In genomic region chr7:44650772-44651171, GRCh38 we compare ENCODE assay signal across 21 cellular contexts. TPM values are rescaled to one million over a fixed set of nuclear protein-coding genes. Genes with fewer than 3 reads are reported as not detected.
A peak's percentile ranks its signal among the peaks of the same experiment; 100 is the strongest.
DNase-seq lines count a peak whose midpoint lies in the region; FAIRE-seq and TF ChIP-seq lines count a peak whose summit lies in the region.
"Had no signal": no experiment of that assay in that cellular context is flagged by ENCODE, and none has a peak within 500 bp of the region (broad histone marks: within the 10 kb centered on the region; RNA-seq: fewer than 3 reads in every experiment).

No MANE protein-coding gene starts in this region.

- H3K27ac Mint-ChIP-seq in activated naive CD4-positive, alpha-beta T cell treated with anti-CD3 and anti-CD28 coated beads, Interleukin-2, amount 10 ng/mL, durations not matched to agents 7 days and 5 days, result peak overlapping the region; percentile 34
- H3K27ac Mint-ChIP-seq in activated naive CD4-positive, alpha-beta T cell treated with anti-CD3 and anti-CD28 coated beads for 36 hours, result no peak overlapping the region
- peak overlapping the region; percentile 58 for H3K27ac Mint-ChIP-seq in endodermal cell
- H3K27ac Mint-ChIP-seq: activated T-helper 2 cell treated with anti-CD3 and anti-CD28 coated beads, Interferon-gamma antibody, Interleukin-2, Interleukin-4, amounts not matched to agents 10 μg/mL and 5 μg/mL and 100 μg/mL, durations not matched to agents 14 hours and 24 hours and 36 hours had no signal

- no peak overlapping the region for H3K9ac ChIP-seq in endodermal cell (ENCODE audit: extremely low read depth, low read length, poor library complexity, severe bottlenecking)
- H3K9ac ChIP-seq in stomach smooth muscle (ENCODE audit: low read length in 2 of 2), result peak overlapping the region in 1 of 2 donors; percentile 47
- H3K9ac ChIP-seq: KMS-11 had no signal

- WGBS in endodermal cell (ENCODE audit: insufficient coverage in 1 of 2, insufficient read length in 1 of 2), 2 experiments, result 89 to 92% methylated on average over 4 to 5 of the region's 5 CpGs

- no peaks in the 10 kb centered on the region for H3K9me3 ChIP-seq in endodermal cell (ENCODE audit: control insufficient read depth, low read length)
- no peaks in the 10 kb centered on the region for H3K9me3 ChIP-seq in stomach smooth muscle (ENCODE audit: control insufficient read depth in 2 of 2, low read length in 2 of 2)
- H3K9me3 ChIP-seq: Peyer's patch, prostate gland had no signal

- intact Hi-C loops in activated naive CD4-positive, alpha-beta T cell treated with anti-CD3 and anti-CD28 coated beads for 36 hours (cut with micrococcal nuclease), result no loop called here

- peaks cover 45% of the 10 kb centered on the region for H3K36me3 Mint-ChIP-seq in activated naive CD4-positive, alpha-beta T cell treated with anti-CD3 and anti-CD28 coated beads, Interleukin-2, amount 10 ng/mL, durations not matched to agents 7 days and 5 days
- H3K36me3 Mint-ChIP-seq in activated naive CD4-positive, alpha-beta T cell treated with anti-CD3 and anti-CD28 coated beads for 36 hours (ENCODE audit: low read depth), result peaks cover 32% of the 10 kb centered on the region
- H3K36me3 Mint-ChIP-seq in endodermal cell (ENCODE audit: low read depth), result peaks cover 29% of the 10 kb centered on the region
- H3K36me3 Mint-ChIP-seq: natural killer cell had no signal

- H3K27me3 ChIP-seq in endodermal cell (ENCODE audit: control insufficient read depth, insufficient read depth, low read length, poor library complexity, severe bottlenecking) (no peaks in the 10 kb centered on the region), stomach smooth muscle (ENCODE audit: control insufficient read depth in 1 of 2, insufficient read depth in 2 of 2, low read length in 2 of 2) (no peaks in the 10 kb centered on the region)
- H3K27me3 ChIP-seq: Peyer's patch had no signal

- no peaks in the 10 kb centered on the region for H3K4me1 ChIP-seq in endodermal cell (ENCODE audit: control insufficient read depth, insufficient read depth, low read length)
- H3K4me1 ChIP-seq in stomach smooth muscle (ENCODE audit: control insufficient read depth, insufficient read depth, low read length), result peaks cover 10% of the 10 kb centered on the region
- H3K4me1 ChIP-seq: Peyer's patch, prostate gland had no signal

- H3K27ac ChIP-seq in endodermal cell (ENCODE audit: low read depth, low read length) (no peak overlapping the region), stomach smooth muscle (ENCODE audit: low read length) (peak overlapping the region; percentile 62)
- H3K27ac ChIP-seq: KMS-11, Peyer's patch, prostate gland had no signal

- H3K4me1 Mint-ChIP-seq in activated naive CD4-positive, alpha-beta T cell treated with anti-CD3 and anti-CD28 coated beads, Interleukin-2, amount 10 ng/mL, durations not matched to agents 7 days and 5 days, result no peaks in the 10 kb centered on the region
- H3K4me1 Mint-ChIP-seq in activated naive CD4-positive, alpha-beta T cell treated with anti-CD3 and anti-CD28 coated beads for 36 hours (ENCODE audit: low read depth), result no peaks in the 10 kb centered on the region
- no peaks in the 10 kb centered on the region for H3K4me1 Mint-ChIP-seq in endodermal cell
- H3K4me1 Mint-ChIP-seq: natural killer cell had no signal

- no peak overlapping the region for H3K4me3 ChIP-seq in endodermal cell (ENCODE audit: low read length)
- no peak overlapping the region for H3K4me3 ChIP-seq in stomach smooth muscle (ENCODE audit: low read length in 2 of 2)
- H3K4me3 ChIP-seq in foreskin fibroblast (ENCODE audit: low read depth in 1 of 2, low read length in 2 of 2), result no peak overlapping the region
- H3K4me3 ChIP-seq: Peyer's patch, prostate gland had no signal

- H3K9me3 Mint-ChIP-seq in activated naive CD4-positive, alpha-beta T cell treated with anti-CD3 and anti-CD28 coated beads, Interleukin-2, amount 10 ng/mL, durations not matched to agents 7 days and 5 days, result no peaks in the 10 kb centered on the region
- no peaks in the 10 kb centered on the region for H3K9me3 Mint-ChIP-seq in activated naive CD4-positive, alpha-beta T cell treated with anti-CD3 and anti-CD28 coated beads for 36 hours
- H3K9me3 Mint-ChIP-seq in endodermal cell, result no peaks in the 10 kb centered on the region
- H3K9me3 Mint-ChIP-seq: activated T-helper 2 cell treated with anti-CD3 and anti-CD28 coated beads, Interferon-gamma antibody, Interleukin-2, Interleukin-4, amounts not matched to agents 10 μg/mL and 5 μg/mL and 100 μg/mL, durations not matched to agents 14 hours and 24 hours and 36 hours; natural killer cell had no signal

- no peaks in the 10 kb centered on the region for H3K27me3 Mint-ChIP-seq in activated naive CD4-positive, alpha-beta T cell treated with anti-CD3 and anti-CD28 coated beads, Interleukin-2, amount 10 ng/mL, durations not matched to agents 7 days and 5 days
- no peaks in the 10 kb centered on the region for H3K27me3 Mint-ChIP-seq in activated naive CD4-positive, alpha-beta T cell treated with anti-CD3 and anti-CD28 coated beads for 36 hours (ENCODE audit: low read depth)
- no peaks in the 10 kb centered on the region for H3K27me3 Mint-ChIP-seq in endodermal cell (ENCODE audit: insufficient read depth)

- no peak for FAIRE-seq in RCC 7860 (lab: Jason Lieb, UNC)
- FAIRE-seq: endometrium had no signal

- no peak for DNase-seq in activated naive CD4-positive, alpha-beta T cell treated with anti-CD3 and anti-CD28 coated beads, Interleukin-2, amount 10 ng/mL, durations not matched to agents 7 days and 5 days
- DNase-seq in activated naive CD4-positive, alpha-beta T cell treated with anti-CD3 and anti-CD28 coated beads for 36 hours, result no peak
- peak; percentile 27 for DNase-seq in endodermal cell
- DNase-seq in medulla oblongata (ENCODE audit: extremely low spot score), result peak; percentile 48
- no peak for DNase-seq in RCC 7860 (ENCODE audit: low spot score)
- DNase-seq in NCI-H526 treated with DMSO at 0.1 percent for 48 hours (lab: John Stamatoyannopoulos, UW), result no peak
- DNase-seq in foreskin fibroblast, result no peak
- DNase-seq: activated CD8-positive, alpha-beta memory T cell treated with anti-CD3 and anti-CD28 coated beads for 24 hours; amniotic stem cell; cerebellar nuclear complex; DMS53; natural killer cell; NCI-H1092; NCI-H2107; NCI-H774 had no signal

- TF ChIP-seq CTCF in endodermal cell (conservative IDR thresholded peaks at IDR 0.05) (no peak), foreskin fibroblast (IDR thresholded peaks at IDR 0.05; ENCODE audit: low read depth, low read length) (no peak)

- H3K4me3 Mint-ChIP-seq in activated naive CD4-positive, alpha-beta T cell treated with anti-CD3 and anti-CD28 coated beads, Interleukin-2, amount 10 ng/mL, durations not matched to agents 7 days and 5 days, result no peak overlapping the region
- no peak overlapping the region for H3K4me3 Mint-ChIP-seq in activated naive CD4-positive, alpha-beta T cell treated with anti-CD3 and anti-CD28 coated beads for 36 hours
- H3K4me3 Mint-ChIP-seq in endodermal cell, result no peak overlapping the region
- H3K4me3 Mint-ChIP-seq: natural killer cell had no signal

- peaks cover 32% of the 10 kb centered on the region for H3K36me3 ChIP-seq in endodermal cell (ENCODE audit: control insufficient read depth, insufficient read depth, low read length)
- H3K36me3 ChIP-seq in stomach smooth muscle (ENCODE audit: control insufficient read depth in 2 of 2, insufficient read depth in 2 of 2, low read length in 2 of 2), result peaks cover 25 to 44% of the 10 kb centered on the region in 2 donors
- H3K36me3 ChIP-seq: prostate gland had no signal

- CTCF ChIA-PET in activated naive CD4-positive, alpha-beta T cell treated with anti-CD3 and anti-CD28 coated beads, Interleukin-2, amount 10 ng/mL, durations not matched to agents 7 days and 5 days (lab: Charles Lee), result no interaction called here
- CTCF ChIA-PET in activated naive CD4-positive, alpha-beta T cell treated with anti-CD3 and anti-CD28 coated beads for 36 hours (lab: Charles Lee), result no interaction called here

RNA-seq across cellular contexts. Expression of gene OGDH, which starts 44.3 kb away (rescaled TPM):
- 10 to 100 TPM; 73.9 to 78.4 TPM for total RNA-seq in activated naive CD4-positive, alpha-beta T cell treated with anti-CD3 and anti-CD28 coated beads for 36 hours
- 10 to 100 TPM; 82.5 to 96.0 TPM for total RNA-seq in endodermal cell
- polyA plus RNA-seq in endodermal cell (2013, experiment 1 of 2), result 42.6 TPM
- polyA plus RNA-seq in endodermal cell (2013, experiment 2 of 2), result 42.7 TPM

Comparison
In these comparisons a context has a peak if more than half of its experiments do, and no peak if none do; other contexts are left out.
1. DNase-seq: peak in endodermal cell (single experiment) and medulla oblongata (single experiment); none in activated naive CD4-positive, alpha-beta T cell treated with anti-CD3 and anti-CD28 coated beads, Interleukin-2, amount 10 ng/mL, durations not matched to agents 7 days and 5 days (single experiment), activated naive CD4-positive, alpha-beta T cell treated with anti-CD3 and anti-CD28 coated beads for 36 hours (single experiment), RCC 7860 (single experiment), NCI-H526 treated with DMSO at 0.1 percent for 48 hours (single experiment) and foreskin fibroblast (0 of 2).